In the genomic region with DNA sequence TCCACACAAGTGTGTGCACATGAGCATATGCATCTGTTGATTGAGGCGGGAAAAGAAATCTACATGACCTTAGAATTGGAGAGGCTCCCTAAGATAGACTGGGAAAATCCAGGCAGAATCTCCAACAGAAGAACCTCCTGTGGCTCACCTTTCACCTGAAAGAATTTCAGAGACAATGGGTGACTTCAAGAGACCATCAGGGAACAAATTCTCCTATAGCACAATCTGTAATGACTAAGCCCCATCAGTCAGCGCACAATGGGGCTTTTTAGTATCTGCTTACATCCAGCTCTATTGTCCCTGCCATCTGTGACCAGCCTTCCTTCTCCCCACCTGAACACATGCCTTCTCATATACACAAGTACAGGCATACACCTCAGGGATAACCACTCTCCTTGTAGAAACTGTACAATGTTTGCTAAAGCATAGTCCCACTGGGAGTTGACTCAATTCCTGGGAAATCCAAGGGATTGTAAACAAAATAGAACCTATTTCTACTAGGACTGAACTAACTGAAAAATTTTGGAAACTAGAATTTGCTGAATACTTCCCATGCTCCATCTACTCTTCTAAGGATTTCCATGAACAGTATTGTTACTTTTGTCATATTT, we compare ENCODE assay signal across 1 cellular context.
TF ChIP-seq lines count a peak whose summit lies in the region.

No MANE protein-coding gene starts in this region.

TF ChIP-seq in IMR-90, 13 proteins besides CTCF, POLR2A, EP300 and RAD21:
- TF ChIP-seq MAZ (IDR thresholded peaks at IDR 0.05; ENCODE audit: borderline replicate concordance, low read depth, low read length) (no peak), MAFK (IDR thresholded peaks at IDR 0.05; ENCODE audit: low read depth, low read length) (no peak), CHD1 (IDR thresholded peaks at IDR 0.05; ENCODE audit: low read depth, low read length) (no peak), NFE2L2 (IDR thresholded peaks at IDR 0.05; ENCODE audit: low read depth, low read length) (no peak), RCOR1 (IDR thresholded peaks at IDR 0.05; ENCODE audit: insufficient replicate concordance, low read length) (no peak), USF2 (IDR thresholded peaks at IDR 0.05; ENCODE audit: low read depth, low read length) (no peak), CEBPB (IDR thresholded peaks at IDR 0.05; ENCODE audit: low read depth, low read length) (no peak), SMC3 (IDR thresholded peaks at IDR 0.05; ENCODE audit: low read depth, low read length) (no peak), FOS (IDR thresholded peaks at IDR 0.05; ENCODE audit: low read depth, low read length) (no peak), MXI1 (IDR thresholded peaks at IDR 0.05; ENCODE audit: borderline replicate concordance, low read depth, low read length) (no peak)
- TF ChIP-seq, protein P1, sequence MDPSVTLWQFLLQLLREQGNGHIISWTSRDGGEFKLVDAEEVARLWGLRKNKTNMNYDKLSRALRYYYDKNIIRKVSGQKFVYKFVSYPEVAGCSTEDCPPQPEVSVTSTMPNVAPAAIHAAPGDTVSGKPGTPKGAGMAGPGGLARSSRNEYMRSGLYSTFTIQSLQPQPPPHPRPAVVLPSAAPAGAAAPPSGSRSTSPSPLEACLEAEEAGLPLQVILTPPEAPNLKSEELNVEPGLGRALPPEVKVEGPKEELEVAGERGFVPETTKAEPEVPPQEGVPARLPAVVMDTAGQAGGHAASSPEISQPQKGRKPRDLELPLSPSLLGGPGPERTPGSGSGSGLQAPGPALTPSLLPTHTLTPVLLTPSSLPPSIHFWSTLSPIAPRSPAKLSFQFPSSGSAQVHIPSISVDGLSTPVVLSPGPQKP (IDR thresholded peaks at IDR 0.05; ENCODE audit: borderline replicate concordance, low read depth, low read length): no peak
